Comparison of ENCODE assay signal across 19 cellular contexts in the genomic region with DNA sequence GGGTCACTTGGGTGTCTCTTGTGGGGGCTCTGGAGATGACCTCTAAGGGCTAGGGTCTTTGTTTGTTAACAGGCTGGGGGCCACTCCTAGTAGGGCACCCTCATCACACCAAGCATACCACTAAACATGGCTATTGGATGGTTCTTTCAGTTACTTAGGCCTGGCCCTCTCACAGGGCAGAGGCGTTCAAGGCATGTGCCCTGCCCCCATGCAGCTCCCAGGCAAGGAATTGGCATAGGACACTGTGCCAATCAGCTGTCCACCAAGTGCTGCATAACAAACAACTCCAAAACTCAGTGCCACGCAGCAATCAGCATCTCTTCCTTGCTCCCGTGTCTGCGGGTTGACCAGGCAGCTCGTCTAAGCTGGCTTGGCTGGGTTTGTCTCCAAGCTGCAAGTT. TPM values are rescaled to one million over a fixed set of nuclear protein-coding genes. Genes with fewer than 3 reads are reported as not detected.
DNase-seq lines count a peak whose midpoint lies in the region; ATAC-seq and TF ChIP-seq lines count a peak whose summit lies in the region.
"Had no signal": no experiment of that assay in that cellular context is flagged by ENCODE, and none has a peak within 500 bp of the region (broad histone marks: within the 10 kb centered on the region; RNA-seq: fewer than 3 reads in every experiment).

No MANE protein-coding gene starts in this region.

- H3K27me3 Mint-ChIP-seq in natural killer cell treated with Interleukin-12 subunit alpha and Interleukin-12 subunit beta and Interleukin-15 and Interleukin-18, amount 100 ng/mL, for 72 hours, result no peaks in the 10 kb centered on the region
- H3K27me3 Mint-ChIP-seq in activated T-cell treated with anti-CD3 and anti-CD28 coated beads, Interleukin-2, amount 50 U/mL, for 72 hours (ENCODE audit: low read depth), result no peaks in the 10 kb centered on the region
- H3K27me3 Mint-ChIP-seq: B cell; CD4-positive, alpha-beta T cell had no signal

- no peaks in the 10 kb centered on the region for H3K27me3 ChIP-seq in right cardiac atrium (ENCODE audit: control insufficient read depth, insufficient read depth)
- no peaks in the 10 kb centered on the region for H3K27me3 ChIP-seq in Loucy (ENCODE audit: insufficient read depth, low read length, poor library complexity, severe bottlenecking)

- no peak overlapping the region for H3K4me3 Mint-ChIP-seq in natural killer cell treated with Interleukin-12 subunit alpha and Interleukin-12 subunit beta and Interleukin-15 and Interleukin-18, amount 100 ng/mL, for 72 hours
- no peak overlapping the region for H3K4me3 Mint-ChIP-seq in stimulated activated effector memory CD8-positive, alpha-beta T cell treated with anti-CD3 and anti-CD28 coated beads, Interleukin-12 subunit alpha, Interleukin-12 subunit beta, amount 100 ng/mL, for 72 hours
- H3K4me3 Mint-ChIP-seq in activated T-cell treated with anti-CD3 and anti-CD28 coated beads, Interleukin-2, amount 50 U/mL, for 72 hours, result no peak overlapping the region
- H3K4me3 Mint-ChIP-seq: B cell; CD4-positive, alpha-beta T cell; CD8-positive, alpha-beta T cell had no signal

- H3K4me2 ChIP-seq in Loucy (ENCODE audit: low read depth, low read length, poor library complexity, severe bottlenecking), result peak overlapping the region; percentile 27
- H3K4me2 ChIP-seq: A549 had no signal

- no peaks in the 10 kb centered on the region for H3K36me3 Mint-ChIP-seq in natural killer cell treated with Interleukin-12 subunit alpha and Interleukin-12 subunit beta and Interleukin-15 and Interleukin-18, amount 100 ng/mL, for 72 hours
- peaks cover 100% of the 10 kb centered on the region for H3K36me3 Mint-ChIP-seq in stimulated activated effector memory CD8-positive, alpha-beta T cell treated with anti-CD3 and anti-CD28 coated beads, Interleukin-12 subunit alpha, Interleukin-12 subunit beta, amount 100 ng/mL, for 72 hours
- H3K36me3 Mint-ChIP-seq in activated T-cell treated with anti-CD3 and anti-CD28 coated beads, Interleukin-2, amount 50 U/mL, for 72 hours (ENCODE audit: insufficient read depth in 2 of 2), result peaks cover 3 to 9% of the 10 kb centered on the region in 2 donors

- H4K20me1 ChIP-seq in Loucy (ENCODE audit: insufficient read depth, low read length, poor library complexity, severe bottlenecking), result peaks cover 86% of the 10 kb centered on the region

- H3K9me2 ChIP-seq in Loucy (replicated peaks; ENCODE audit: low read depth, low read length), result no peaks in the 10 kb centered on the region

- TF ChIP-seq CTCF in Loucy (conservative IDR thresholded peaks at IDR 0.05; ENCODE audit: low read length), result no peak

- peaks cover 86% of the 10 kb centered on the region for H3K79me2 ChIP-seq in Loucy (ENCODE audit: insufficient read depth, low read length)

- intact Hi-C loops in right cardiac atrium (cut with DNase I) (loop anchor here in 2 of 4 donors (10.0 kb wide), 2 partner anchors 201 to 291 kb away; a partner anchor contains a TSS), left cardiac atrium (cut with DNase I) (loop anchor here in 1 of 2 donors (10.0 kb wide), 1 partner anchor 301 kb away; no protein-coding TSS in a partner anchor)

- peak overlapping the region; percentile 69 to 78 for H3K27ac Mint-ChIP-seq in natural killer cell treated with Interleukin-12 subunit alpha and Interleukin-12 subunit beta and Interleukin-15 and Interleukin-18, amount 100 ng/mL, for 72 hours
- peak overlapping the region; percentile 84 for H3K27ac Mint-ChIP-seq in stimulated activated effector memory CD8-positive, alpha-beta T cell treated with anti-CD3 and anti-CD28 coated beads, Interleukin-12 subunit alpha, Interleukin-12 subunit beta, amount 100 ng/mL, for 72 hours
- H3K27ac Mint-ChIP-seq in activated T-cell treated with anti-CD3 and anti-CD28 coated beads, Interleukin-2, amount 50 U/mL, for 72 hours, result no peak overlapping the region
- H3K27ac Mint-ChIP-seq: B cell; CD8-positive, alpha-beta T cell had no signal

- H3K4me1 ChIP-seq in right cardiac atrium (ENCODE audit: control insufficient read depth, insufficient read depth, low read length), result no peaks in the 10 kb centered on the region
- H3K4me1 ChIP-seq in Loucy (ENCODE audit: insufficient read depth, low read length, poor library complexity, severe bottlenecking), result peaks cover 56% of the 10 kb centered on the region
- H3K4me1 ChIP-seq: A549, Caco-2 had no signal

- DNase-seq in right cardiac atrium (peak in 2 of 3 donors; percentile 5 to 6), left cardiac atrium (no peak), putamen (ENCODE audit: low spot score) (no peak), amniotic stem cell (lab: John Stamatoyannopoulos, UW) (no peak)
- DNase-seq in natural killer cell treated with Interleukin-12 subunit alpha and Interleukin-12 subunit beta and Interleukin-15 and Interleukin-18, amount 100 ng/mL, for 72 hours (ENCODE audit: low spot score), result no peak
- no peak for DNase-seq in stimulated activated effector memory CD8-positive, alpha-beta T cell treated with anti-CD3 and anti-CD28 coated beads, Interleukin-12 subunit alpha, Interleukin-12 subunit beta, amount 100 ng/mL, for 72 hours (ENCODE audit: low spot score in 2 of 2)
- DNase-seq in activated T-cell treated with anti-CD3 and anti-CD28 coated beads, Interleukin-2, amount 50 U/mL, for 72 hours, result no peak
- DNase-seq: AML-193; Caco-2; Calu3; CD4-positive, alpha-beta T cell; CD8-positive, alpha-beta T cell; DMS79 treated with DMSO at 0.1 percent for 48 hours; GF-D8 had no signal

- no peak overlapping the region for H2AFZ ChIP-seq in Loucy (ENCODE audit: low read length)

- no peak overlapping the region for H3K9ac ChIP-seq in Loucy (ENCODE audit: low read depth, low read length, poor library complexity, severe bottlenecking)

- ATAC-seq in right cardiac atrium (no peak), left cardiac atrium (no peak)
- ATAC-seq in natural killer cell treated with Interleukin-12 subunit alpha and Interleukin-12 subunit beta and Interleukin-15 and Interleukin-18, amount 100 ng/mL, for 72 hours, result no peak
- ATAC-seq in stimulated activated effector memory CD8-positive, alpha-beta T cell treated with anti-CD3 and anti-CD28 coated beads, Interleukin-12 subunit alpha, Interleukin-12 subunit beta, amount 100 ng/mL, for 72 hours, result no peak
- no peak for ATAC-seq in activated T-cell treated with anti-CD3 and anti-CD28 coated beads, Interleukin-2, amount 50 U/mL, for 72 hours (replicated peaks in 1 of 2)
- ATAC-seq: A549; CD8-positive, alpha-beta T cell had no signal

- H3K36me3 ChIP-seq in Loucy (ENCODE audit: insufficient read depth, low read length), result peaks cover 91% of the 10 kb centered on the region; the same call in 1 of the 2 replicates

- H3K9me3 Mint-ChIP-seq in natural killer cell treated with Interleukin-12 subunit alpha and Interleukin-12 subunit beta and Interleukin-15 and Interleukin-18, amount 100 ng/mL, for 72 hours, result no peaks in the 10 kb centered on the region
- H3K9me3 Mint-ChIP-seq in stimulated activated effector memory CD8-positive, alpha-beta T cell treated with anti-CD3 and anti-CD28 coated beads, Interleukin-12 subunit alpha, Interleukin-12 subunit beta, amount 100 ng/mL, for 72 hours, result no peaks in the 10 kb centered on the region
- H3K9me3 Mint-ChIP-seq in activated T-cell treated with anti-CD3 and anti-CD28 coated beads, Interleukin-2, amount 50 U/mL, for 72 hours, result no peaks in the 10 kb centered on the region
- H3K9me3 Mint-ChIP-seq: CD4-positive, alpha-beta T cell; CD8-positive, alpha-beta T cell had no signal

- WGBS in right cardiac atrium, result 96% methylated on average over 5 of the region's 5 CpGs

- no peak overlapping the region for H3K27ac ChIP-seq in right cardiac atrium (ENCODE audit: low read length)
- H3K27ac ChIP-seq: 22Rv1, A549, C4-2B had no signal

- H3K4me3 ChIP-seq in right cardiac atrium (ENCODE audit: low read length) (no peak overlapping the region), Loucy (ENCODE audit: low read length, poor library complexity, severe bottlenecking) (no peak overlapping the region)
- H3K4me3 ChIP-seq: A549 had no signal

- no peaks in the 10 kb centered on the region for H3K9me3 ChIP-seq in right cardiac atrium (ENCODE audit: control insufficient read depth, low read length)
- H3K9me3 ChIP-seq in Loucy (ENCODE audit: insufficient read depth, low read depth, low read length), result no peaks in the 10 kb centered on the region
- H3K9me3 ChIP-seq: A549, Caco-2 had no signal

- peaks cover 24 to 36% of the 10 kb centered on the region in 2 donors for H3K4me1 Mint-ChIP-seq in natural killer cell treated with Interleukin-12 subunit alpha and Interleukin-12 subunit beta and Interleukin-15 and Interleukin-18, amount 100 ng/mL, for 72 hours (ENCODE audit: low read depth in 2 of 2)
- peaks cover 37% of the 10 kb centered on the region for H3K4me1 Mint-ChIP-seq in stimulated activated effector memory CD8-positive, alpha-beta T cell treated with anti-CD3 and anti-CD28 coated beads, Interleukin-12 subunit alpha, Interleukin-12 subunit beta, amount 100 ng/mL, for 72 hours
- H3K4me1 Mint-ChIP-seq in activated T-cell treated with anti-CD3 and anti-CD28 coated beads, Interleukin-2, amount 50 U/mL, for 72 hours (ENCODE audit: low read depth), result peaks cover 21% of the 10 kb centered on the region
- H3K4me1 Mint-ChIP-seq: B cell had no signal

- peaks cover 8% of the 10 kb centered on the region for H3F3A ChIP-seq in Loucy (ENCODE audit: low read depth)

RNA-seq across cellular contexts. Expression of a gene that starts 2.1 kb away (rescaled TPM):
- total RNA-seq in right cardiac atrium (10 to 100 TPM; 15.4 to 25.6 (median 19.0) TPM), left cardiac atrium (10 to 100 TPM; 13.2 to 14.7 TPM)
- polyA plus RNA-seq in right cardiac atrium, result 12.6 TPM
- total RNA-seq in natural killer cell treated with Interleukin-12 subunit alpha and Interleukin-12 subunit beta and Interleukin-15 and Interleukin-18, amount 100 ng/mL, for 72 hours, result 100 to 1,000 TPM; 157 to 360 TPM
- total RNA-seq in activated T-cell treated with anti-CD3 and anti-CD28 coated beads, Interleukin-2, amount 50 U/mL, for 72 hours, result 100 to 1,000 TPM; 210 to 232 TPM

RNA-seq across cellular contexts. Expression of a gene that starts 51.3 kb away (rescaled TPM):
- total RNA-seq in right cardiac atrium, result 1 to 10 TPM; 4.8 to 6.0 (median 5.4) TPM
- 2.8 TPM for polyA plus RNA-seq in right cardiac atrium
- 1 to 10 TPM; 5.1 to 7.3 TPM for total RNA-seq in left cardiac atrium
- 10 to 100 TPM; 27.6 to 58.5 TPM for total RNA-seq in natural killer cell treated with Interleukin-12 subunit alpha and Interleukin-12 subunit beta and Interleukin-15 and Interleukin-18, amount 100 ng/mL, for 72 hours
- 10 to 100 TPM; 12.3 to 14.5 TPM for total RNA-seq in activated T-cell treated with anti-CD3 and anti-CD28 coated beads, Interleukin-2, amount 50 U/mL, for 72 hours

Comparison
In these comparisons a context has a peak if more than half of its experiments do, and no peak if none do; other contexts are left out.
1. DNase-seq: peak in right cardiac atrium (2 of 3); none in left cardiac atrium (single experiment), natural killer cell treated with Interleukin-12 subunit alpha and Interleukin-12 subunit beta and Interleukin-15 and Interleukin-18, amount 100 ng/mL, for 72 hours (single experiment), stimulated activated effector memory CD8-positive, alpha-beta T cell treated with anti-CD3 and anti-CD28 coated beads, Interleukin-12 subunit alpha, Interleukin-12 subunit beta, amount 100 ng/mL, for 72 hours (0 of 2), activated T-cell treated with anti-CD3 and anti-CD28 coated beads, Interleukin-2, amount 50 U/mL, for 72 hours (0 of 2), putamen (single experiment) and amniotic stem cell (single experiment).
2. RNA of a gene that starts 2.1 kb away (total RNA-seq): 157 to 360 TPM in natural killer cell treated with Interleukin-12 subunit alpha and Interleukin-12 subunit beta and Interleukin-15 and Interleukin-18, amount 100 ng/mL, for 72 hours and 210 to 232 TPM in activated T-cell treated with anti-CD3 and anti-CD28 coated beads, Interleukin-2, amount 50 U/mL, for 72 hours; 15.4 to 25.6 TPM in right cardiac atrium and 13.2 to 14.7 TPM in left cardiac atrium; every median in the first group is over 4 times any median in the second.